In the genomic region with DNA sequence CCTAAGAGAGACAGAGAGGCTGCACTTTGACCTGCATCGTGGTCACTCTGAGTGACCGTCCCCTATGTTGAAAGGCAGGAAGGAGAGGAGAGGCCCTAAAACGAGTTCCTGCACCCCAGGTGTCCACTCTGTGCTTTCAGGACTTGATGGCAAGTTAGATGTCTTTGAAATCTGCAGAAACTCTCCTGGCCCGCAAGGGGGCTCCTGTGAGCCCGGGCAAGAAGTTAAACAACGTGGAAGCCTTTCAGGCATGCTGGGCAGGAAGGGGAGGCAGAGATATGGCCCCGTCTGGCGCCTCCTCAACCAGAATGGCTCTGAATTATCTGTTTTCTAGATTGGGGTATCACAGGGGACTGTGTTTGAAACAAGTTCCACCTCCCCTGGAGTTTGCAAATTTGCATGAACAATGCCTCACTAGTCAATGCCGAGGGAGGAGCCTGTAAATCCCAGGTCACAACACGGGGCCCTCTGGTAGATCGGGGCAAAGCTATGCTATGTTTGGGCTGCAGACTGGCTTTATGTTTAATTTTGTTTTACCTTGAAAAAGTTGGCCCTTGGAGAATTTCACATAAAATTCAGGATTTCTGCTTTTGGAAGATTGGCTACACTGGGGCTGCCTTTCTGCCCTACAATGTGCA, we compare ENCODE assay signal across 9 cellular contexts. TPM values are rescaled to one million over a fixed set of nuclear protein-coding genes. Genes with fewer than 3 reads are reported as not detected.
DNase-seq lines count a peak whose midpoint lies in the region; ATAC-seq, FAIRE-seq and TF ChIP-seq lines count a peak whose summit lies in the region.
"Had no signal": no experiment of that assay in that cellular context is flagged by ENCODE, and none has a peak within 500 bp of the region (broad histone marks: within the 10 kb centered on the region; RNA-seq: fewer than 3 reads in every experiment).

No MANE protein-coding gene starts in this region.

- DNase-seq in A549 (ENCODE audit: low read depth in 1 of 2, low spot score in 1 of 2) (peak; percentile 45 to 60), NOMO-1 treated with dmso at 0.1 percent for 144 hours (lab: John Stamatoyannopoulos, UW; ENCODE audit: unreplicated experiment) (peak; percentile 37), ecto neural progenitor cell (ENCODE audit: low spot score) (peak; percentile 63), osteocyte (ENCODE audit: extremely low spot score, unreplicated experiment) (no peak), cortex of kidney (lab: John Stamatoyannopoulos, UW) (no peak), activated gamma-delta T cell treated with Interleukin-2 at 50 U/mL for 16 hours (no peak)
- DNase-seq in effector CD8-positive, alpha-beta T cell (lab: John Stamatoyannopoulos, UW), result no peak

- ATAC-seq in A549, result peak; percentile 52 to 87; a peak in 4 of 6 replicates

- peak; percentile 51 to 57; a peak in 4 of 5 replicates for TF ChIP-seq RAD21 in A549 (conservative IDR thresholded peaks at IDR 0.05 in 1 of 2, IDR thresholded peaks at IDR 0.05 in 1 of 2)

- no peak overlapping the region for H3K4me2 ChIP-seq in A549

- CTCF ChIA-PET in A549 (lab: Yijun Ruan, JAX), result interaction anchor here (0.8 to 1.7 kb wide), 6 partner anchors 7 to 79 kb away, joined by 3 to 6 read pairs (median 4); no protein-coding TSS in a partner anchor

- no peak overlapping the region for H3K27ac ChIP-seq in A549

- H3K4me3 Mint-ChIP-seq in osteocyte (ENCODE audit: unreplicated experiment), result no peak overlapping the region

- H3K27me3 Mint-ChIP-seq in osteocyte (ENCODE audit: unreplicated experiment), result peaks cover 65% of the 10 kb centered on the region

- H3K4me3 ChIP-seq in A549, result no peak overlapping the region

- no peak for TF ChIP-seq POLR2A in A549 (IDR thresholded peaks at IDR 0.05; ENCODE audit: low read length)

- no peak for FAIRE-seq in A549 (lab: Jason Lieb, UNC)
- FAIRE-seq: colon had no signal

- POLR2A ChIA-PET in A549 (lab: Yijun Ruan, JAX), result interaction anchor here (0.6 kb wide), 1 partner anchor 367 kb away, joined by 5 read pairs; no protein-coding TSS in a partner anchor

- H3K4me1 Mint-ChIP-seq in osteocyte (ENCODE audit: unreplicated experiment), result peaks cover 4% of the 10 kb centered on the region

- no peaks in the 10 kb centered on the region for H3K36me3 Mint-ChIP-seq in osteocyte (ENCODE audit: unreplicated experiment)

- no peaks in the 10 kb centered on the region for H3K9me3 ChIP-seq in A549

- no peaks in the 10 kb centered on the region for H3K9me3 Mint-ChIP-seq in osteocyte (ENCODE audit: unreplicated experiment)

- TF ChIP-seq CTCF in A549 (IDR thresholded peaks at IDR 0.05), result peak; percentile 51
- TF ChIP-seq CTCF in GM12872 (IDR thresholded peaks at IDR 0.05; ENCODE audit: insufficient read depth, low read depth, low read length), result peak; percentile 82
- TF ChIP-seq CTCF in osteocyte (IDR thresholded peaks at IDR 0.05), result peak; percentile 58

- no peak for TF ChIP-seq EP300 in A549 (IDR thresholded peaks at IDR 0.05)

- 29% methylated on average over 11 of the region's 11 CpGs for WGBS in A549 (ENCODE audit: missing lambda C conversion rate)

- no peak overlapping the region for H3K27ac Mint-ChIP-seq in osteocyte (ENCODE audit: unreplicated experiment)

- H3K4me1 ChIP-seq in A549, result no peaks in the 10 kb centered on the region

TF ChIP-seq in A549, 52 proteins besides CTCF, POLR2A, EP300 and RAD21:
- TF ChIP-seq SMC3 (IDR thresholded peaks at IDR 0.05) (peak; percentile 63; the same call in 2 of the 3 replicates), RCOR1 (IDR thresholded peaks at IDR 0.05; ENCODE audit: low read depth, low read length) (no peak)
TF ChIP-seq in A549: peak in this region for 1.

RNA-seq across cellular contexts. Expression of gene CTXND1, which starts 9.8 kb away (rescaled TPM):
- polyA plus RNA-seq in A549 (2011; rRNA removed) (not detected in 2 replicates), A549 (2017; fragmentation: RNase III; extraction: RNeasy Plus Mini Kit Qiagen cat#74134 plus additional on column Dnase treatment) (not detected in 3 replicates)
- polyA plus RNA-seq in A549 (2012; cell fraction: cytosol; rRNA removed), result not detected in 2 replicates
- not detected in 2 replicates for polyA plus RNA-seq in A549 (2012; cell fraction: nucleus; rRNA removed)
- not detected in 2 replicates for polyA minus RNA-seq in A549 (2011; rRNA and poly(A)+ RNA removed)
- 0.18 and 0.24 TPM in 2 replicates for total RNA-seq in osteocyte

Comparison
In these comparisons a context has a peak if more than half of its experiments do, and no peak if none do; other contexts are left out.
1. DNase-seq: peak in A549 (2 of 2), NOMO-1 treated with dmso at 0.1 percent for 144 hours (single experiment) and ecto neural progenitor cell (single experiment); none in osteocyte (single experiment), cortex of kidney (single experiment), effector CD8-positive, alpha-beta T cell (single experiment) and activated gamma-delta T cell treated with Interleukin-2 at 50 U/mL for 16 hours (single experiment).
2. Peak in every context shown above with its lines, with median percentiles within 50 percentile points of each other: CTCF ChIP-seq.